In the genomic region with DNA sequence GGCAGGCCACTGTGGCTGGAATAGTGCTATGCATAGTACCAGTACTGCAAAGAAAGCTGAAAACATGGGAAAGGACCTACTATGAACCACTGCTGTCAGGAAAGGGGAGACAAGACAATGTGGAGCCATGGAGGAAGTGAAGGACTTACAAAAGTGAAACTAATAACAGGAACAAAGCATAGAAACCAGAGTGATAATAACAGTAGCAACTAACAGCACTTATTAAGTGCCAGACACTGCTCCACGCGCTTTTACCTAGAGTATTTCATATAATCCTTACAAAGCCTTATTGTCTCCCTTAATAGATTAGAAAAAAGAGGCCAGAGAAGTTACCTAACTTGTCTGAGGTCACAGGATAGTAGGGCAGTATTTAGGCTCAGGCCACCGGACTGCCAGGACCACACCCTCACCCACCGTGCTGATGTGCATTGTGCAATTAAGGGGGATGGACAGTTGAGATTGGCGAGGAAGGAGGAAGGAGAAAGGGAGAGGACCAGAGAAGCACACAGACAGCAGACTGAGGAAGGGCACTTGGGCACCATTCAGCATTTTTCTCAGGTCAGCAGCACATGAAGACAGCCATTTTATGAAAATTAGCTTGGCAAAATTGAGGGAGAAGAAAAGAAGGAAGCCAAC, we compare ENCODE assay signal across 1 cellular context.
TF ChIP-seq lines count a peak whose summit lies in the region.

No MANE protein-coding gene starts in this region.

TF ChIP-seq in HepG2, 621 proteins besides CTCF, POLR2A, EP300 and RAD21 (continued from another document):
- TF ChIP-seq, protein P1, sequence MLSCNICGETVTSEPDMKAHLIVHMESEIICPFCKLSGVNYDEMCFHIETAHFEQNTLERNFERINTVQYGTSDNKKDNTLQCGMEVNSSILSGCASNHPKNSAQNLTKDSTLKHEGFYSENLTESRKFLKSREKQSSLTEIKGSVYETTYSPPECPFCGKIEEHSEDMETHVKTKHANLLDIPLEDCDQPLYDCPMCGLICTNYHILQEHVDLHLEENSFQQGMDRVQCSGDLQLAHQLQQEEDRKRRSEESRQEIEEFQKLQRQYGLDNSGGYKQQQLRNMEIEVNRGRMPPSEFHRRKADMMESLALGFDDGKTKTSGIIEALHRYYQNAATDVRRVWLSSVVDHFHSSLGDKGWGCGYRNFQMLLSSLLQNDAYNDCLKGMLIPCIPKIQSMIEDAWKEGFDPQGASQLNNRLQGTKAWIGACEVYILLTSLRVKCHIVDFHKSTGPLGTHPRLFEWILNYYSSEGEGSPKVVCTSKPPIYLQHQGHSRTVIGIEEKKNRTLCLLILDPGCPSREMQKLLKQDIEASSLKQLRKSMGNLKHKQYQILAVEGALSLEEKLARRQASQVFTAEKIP (CRISPR knock-in tag; IDR thresholded peaks at IDR 0.05; ENCODE audit: borderline replicate concordance): no peak
- TF ChIP-seq, protein P2, sequence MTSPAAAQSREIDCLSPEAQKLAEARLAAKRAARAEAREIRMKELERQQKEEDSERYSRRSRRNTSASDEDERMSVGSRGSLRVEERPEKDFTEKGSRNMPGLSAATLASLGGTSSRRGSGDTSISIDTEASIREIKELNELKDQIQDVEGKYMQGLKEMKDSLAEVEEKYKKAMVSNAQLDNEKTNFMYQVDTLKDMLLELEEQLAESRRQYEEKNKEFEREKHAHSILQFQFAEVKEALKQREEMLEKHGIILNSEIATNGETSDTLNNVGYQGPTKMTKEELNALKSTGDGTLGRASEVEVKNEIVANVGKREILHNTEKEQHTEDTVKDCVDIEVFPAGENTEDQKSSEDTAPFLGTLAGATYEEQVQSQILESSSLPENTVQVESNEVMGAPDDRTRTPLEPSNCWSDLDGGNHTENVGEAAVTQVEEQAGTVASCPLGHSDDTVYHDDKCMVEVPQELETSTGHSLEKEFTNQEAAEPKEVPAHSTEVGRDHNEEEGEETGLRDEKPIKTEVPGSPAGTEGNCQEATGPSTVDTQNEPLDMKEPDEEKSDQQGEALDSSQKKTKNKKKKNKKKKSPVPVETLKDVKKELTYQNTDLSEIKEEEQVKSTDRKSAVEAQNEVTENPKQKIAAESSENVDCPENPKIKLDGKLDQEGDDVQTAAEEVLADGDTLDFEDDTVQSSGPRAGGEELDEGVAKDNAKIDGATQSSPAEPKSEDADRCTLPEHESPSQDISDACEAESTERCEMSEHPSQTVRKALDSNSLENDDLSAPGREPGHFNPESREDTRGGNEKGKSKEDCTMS (CRISPR knock-in tag; conservative IDR thresholded peaks at IDR 0.05): no peak
- no peak for TF ChIP-seq ZNF335 (CRISPR knock-in tag; IDR thresholded peaks at IDR 0.05)
